15 cellular contexts compared by ENCODE assay signal in genomic region chr6:44084231-44085014, GRCh38. TPM values are rescaled to one million over a fixed set of nuclear protein-coding genes. Genes with fewer than 3 reads are reported as not detected.
DNase-seq lines count a peak whose midpoint lies in the region; ATAC-seq, FAIRE-seq and TF ChIP-seq lines count a peak whose summit lies in the region.
"Had no signal": no experiment of that assay in that cellular context is flagged by ENCODE, and none has a peak within 500 bp of the region (broad histone marks: within the 10 kb centered on the region; RNA-seq: fewer than 3 reads in every experiment).

No MANE protein-coding gene starts in this region.

- H3K4me3 Mint-ChIP-seq in CD14-positive monocyte (no peak overlapping the region), Calu3 (ENCODE audit: low read depth, unreplicated experiment) (no peak overlapping the region)
- H3K4me3 Mint-ChIP-seq: IgD-negative memory B cell, naive B cell had no signal

- no peaks in the 10 kb centered on the region for H3K9me1 ChIP-seq in K562 (ENCODE audit: control insufficient read depth, insufficient read depth, low read length)

- 58% methylated on average over 13 of the region's 13 CpGs for WGBS in K562 (ENCODE audit: insufficient coverage, low coverage, missing lambda C conversion rate)

- H3K4me2 ChIP-seq in K562 (ENCODE audit: insufficient read depth, low read length) = no peak overlapping the region; the same call in 1 of the 2 replicates

- H3K36me3 ChIP-seq in K562 (ENCODE audit: control insufficient read depth, insufficient read depth, low read length) (peaks cover 8% of the 10 kb centered on the region; the same call in 2 of the 3 replicates), right atrium auricular region (no peaks in the 10 kb centered on the region)

- H3K9ac ChIP-seq in K562 (ENCODE audit: insufficient read depth in 1 of 2, low read depth in 2 of 2, low read length in 2 of 2) = peak overlapping the region; percentile 7 to 85; a peak in 2 of 4 replicates

- CTCF ChIA-PET in K562 (lab: Yijun Ruan, JAX; ENCODE audit: low intra/inter-chr PET ratio) (no interaction called here), Calu3 (lab: Charles Lee) (interaction anchor here (0.5 to 0.7 kb wide), 7 partner anchors 35 to 1062 kb away, joined by 3 to 15 read pairs (median 3); no protein-coding TSS in a partner anchor)

- H3K9me3 ChIP-seq in K562 (replicated peaks; ENCODE audit: control insufficient read depth, insufficient read depth, low read depth, low read length) (no peaks in the 10 kb centered on the region), right atrium auricular region (no peaks in the 10 kb centered on the region)

- H3K27ac ChIP-seq in K562 (ENCODE audit: extremely low read depth, low read depth, low read length) (peak overlapping the region; percentile 14; the same call in 1 of the 3 replicates), right atrium auricular region (peak overlapping the region; percentile 58)
- H3K27ac ChIP-seq: C4-2B had no signal

- ATAC-seq in K562 = peak; percentile 70

- TF ChIP-seq RAD21 in K562 (CRISPR knock-in tag; conservative IDR thresholded peaks at IDR 0.05 in 1 of 2, IDR thresholded peaks at IDR 0.05 in 1 of 2) = no peak

- H3K9me3 Mint-ChIP-seq in CD14-positive monocyte (no peaks in the 10 kb centered on the region), Calu3 (ENCODE audit: low read depth, unreplicated experiment) (no peaks in the 10 kb centered on the region)
- H3K9me3 Mint-ChIP-seq: IgD-negative memory B cell, naive B cell had no signal

- TF ChIP-seq EP300 in K562 (IDR thresholded peaks at IDR 0.05; ENCODE audit: low read length) = no peak

- peaks cover 0 to 2% of the 10 kb centered on the region in 2 donors for H3K36me3 Mint-ChIP-seq in CD14-positive monocyte
- peaks cover 20% of the 10 kb centered on the region for H3K36me3 Mint-ChIP-seq in Calu3 (ENCODE audit: insufficient read depth, unreplicated experiment)
- H3K36me3 Mint-ChIP-seq: IgD-negative memory B cell, naive B cell had no signal

- DNase-seq in AG09309 (ENCODE audit: low read depth) (peak; percentile 53), HPDE6-E6E7 (ENCODE audit: extremely low spot score) (peak; percentile 68), K562 (ENCODE audit: extremely low read depth in 1 of 4, low spot score in 3 of 4) (peak in 2 of 4 experiments; percentile 52 to 61), right atrium auricular region (ENCODE audit: low spot score) (no peak), CD14-positive monocyte (ENCODE audit: low spot score) (no peak), Calu3 (no peak)
- no peak for DNase-seq in activated naive CD4-positive, alpha-beta T cell treated with anti-CD3 and anti-CD28 coated beads, Interleukin-2, amount 50 U/mL, for 16 hours
- DNase-seq in NK-92 treated with Interleukin-12 subunit alpha and Interleukin-12 subunit beta, amount 100 ng/mL, for 24 hours (lab: John Stamatoyannopoulos, UW) = no peak
- DNase-seq: naive B cell, NCI-H2107 had no signal

- no peak for TF ChIP-seq POLR2A in K562 (conservative IDR thresholded peaks at IDR 0.05)

- no peaks in the 10 kb centered on the region; a peak in 1 of 5 replicates for H3K27me3 ChIP-seq in K562 (ENCODE audit: control insufficient read depth in 2 of 2, insufficient read depth in 2 of 2, low read length in 2 of 2)
- no peaks in the 10 kb centered on the region for H3K27me3 ChIP-seq in right atrium auricular region

- no peak overlapping the region for H2AFZ ChIP-seq in K562 (ENCODE audit: low read depth, low read length)

- H3K27me3 Mint-ChIP-seq in CD14-positive monocyte (ENCODE audit: low read depth in 3 of 3) (peaks cover 0 to 7% (median 2%) of the 10 kb centered on the region in 3 donors), Calu3 (ENCODE audit: unreplicated experiment) (no peaks in the 10 kb centered on the region)
- H3K27me3 Mint-ChIP-seq: IgD-negative memory B cell had no signal

- TF ChIP-seq CTCF in AG09309 (IDR thresholded peaks at IDR 0.05; ENCODE audit: control insufficient read depth, insufficient read depth, low read depth, low read length, missing control alignments) = no peak
- no peak for TF ChIP-seq CTCF in K562 (IDR thresholded peaks at IDR 0.05 in 2 of 3, conservative IDR thresholded peaks at IDR 0.05 in 1 of 3; ENCODE audit: insufficient read depth in 2 of 3, low read depth in 1 of 3, low read length in 3 of 3)
- no peak for TF ChIP-seq CTCF in right atrium auricular region (IDR thresholded peaks at IDR 0.05)
- TF ChIP-seq CTCF in CD14-positive monocyte (IDR thresholded peaks at IDR 0.05) = no peak
- TF ChIP-seq CTCF in Calu3 (IDR thresholded peaks at IDR 0.05; ENCODE audit: unreplicated experiment) = no peak

- H3K79me2 ChIP-seq in K562 (ENCODE audit: control insufficient read depth, insufficient read depth, low read length) = no peaks in the 10 kb centered on the region

- intact Hi-C loops in K562 (cut with micrococcal nuclease) (no loop called here), CD14-positive monocyte (cut with micrococcal nuclease) (no loop called here), Calu3 (cut with micrococcal nuclease; ENCODE audit: unreplicated experiment) (no loop called here)

- in situ Hi-C loops in K562 (cut with MboI) = no loop called here

- BruUV-seq in K562 (replicated peaks; lab: Mats Ljungman, UMichigan) = no TSS peak
- no TSS peak for BruUV-seq in Calu3 (replicated peaks; lab: Mats Ljungman, UMichigan)

- peak; percentile 66 for FAIRE-seq in K562 (lab: Jason Lieb, UNC)
- FAIRE-seq: H54, TTC549, urothelium cell line had no signal

- H4K20me1 ChIP-seq in K562 (replicated peaks; ENCODE audit: control insufficient read depth, insufficient read depth, low read length) = no peaks in the 10 kb centered on the region

- H3K27ac Mint-ChIP-seq in CD14-positive monocyte (peak overlapping the region in 1 of 7 donors; percentile 50), Calu3 (ENCODE audit: unreplicated experiment) (no peak overlapping the region)
- H3K27ac Mint-ChIP-seq: IgD-negative memory B cell had no signal

- H3K4me3 ChIP-seq in AG09309 (ENCODE audit: control insufficient read depth, low read depth, low read length) (no peak overlapping the region), K562 (no peak overlapping the region), right atrium auricular region (no peak overlapping the region)

- H3K4me1 Mint-ChIP-seq in CD14-positive monocyte (no peaks in the 10 kb centered on the region), Calu3 (ENCODE audit: low read depth, unreplicated experiment) (peaks cover 10% of the 10 kb centered on the region)
- H3K4me1 Mint-ChIP-seq: IgD-negative memory B cell, naive B cell had no signal

- POLR2A ChIA-PET in K562 (lab: Yijun Ruan, JAX) = interaction anchor here (0.6 to 1.9 kb wide), 13 partner anchors 10 to 455 kb away, joined by 3 to 5 read pairs (median 3); partner anchors contain the start of gene GTPBP2

- H3K4me1 ChIP-seq in K562 (replicated peaks in 1 of 2; ENCODE audit: control insufficient read depth in 2 of 2, insufficient read depth in 2 of 2, low read length in 2 of 2) = peaks cover 9 to 12% of the 10 kb centered on the region in 2 experiments; a peak in 4 of 5 replicates
- peaks cover 0 to 17% of the 10 kb centered on the region in 2 donors for H3K4me1 ChIP-seq in right atrium auricular region

TF ChIP-seq in K562, 482 proteins besides CTCF, POLR2A, EP300 and RAD21 (continues in another document):
- no peak for TF ChIP-seq PRMT5 (CRISPR knock-in tag; IDR thresholded peaks at IDR 0.05)

RNA-seq across cellular contexts. Expression of gene MRPL14, which starts 42.8 kb away (rescaled TPM):
- total RNA-seq in K562 (2011; cell fraction: chromatin; rRNA removed; ENCODE audit: low replicate concordance) = 39.2 and 66.5 TPM in 2 replicates
- total RNA-seq in K562 (2011; cell fraction: nucleolus; rRNA removed) = 54.2 and 60.8 TPM in 2 replicates
- 55.7 and 67.6 TPM in 2 replicates for total RNA-seq in K562 (2011; cell fraction: nucleoplasm; rRNA removed)
- total RNA-seq in K562 (2014; rRNA removed) = 166 and 199 TPM in 2 replicates
- 97.5 and 126 TPM in 2 replicates for total RNA-seq in K562 (2014; rRNA removed; fragmentation: Illumina TruSeq; extraction: Trizol)
- total RNA-seq in K562 (2015; rRNA removed; fragmentation: Illumina TruSeq; extraction: Trizol) = 130 and 136 TPM in 2 replicates
- total RNA-seq in K562 (2021) = 143 and 149 TPM in 2 replicates
- 145 and 165 TPM in 2 replicates for polyA plus RNA-seq in K562 (2011; rRNA removed)
- 149 and 217 TPM in 2 replicates for polyA plus RNA-seq in K562 (2011; cell fraction: cytosol; rRNA removed)
- 68.7 and 82.6 TPM in 2 replicates for polyA plus RNA-seq in K562 (2011; cell fraction: nucleus; rRNA removed)
- polyA plus RNA-seq in K562 (2012) = 102 and 171 TPM in 2 replicates
- polyA plus RNA-seq in K562 (2014; fragmentation: Illumina TruSeq; extraction: Trizol) = 134 and 163 TPM in 2 replicates
- 100 to 1,000 TPM; 414 to 424 TPM for polyA plus RNA-seq in K562 (2014; fragmentation: Nextera tagmentation; extraction: Ambion mirVana)
- 195 and 240 TPM in 2 replicates for polyA plus RNA-seq in K562 (2014; rRNA removed)
- polyA minus RNA-seq in K562 (2011; rRNA and poly(A)+ RNA removed) = 39.8 and 41.8 TPM in 2 replicates
- 38.6 and 39.1 TPM in 2 replicates for polyA minus RNA-seq in K562 (2011; cell fraction: cytosol; rRNA and poly(A)+ RNA removed)
- 15.3 and 25.4 TPM in 2 replicates for polyA minus RNA-seq in K562 (2011; cell fraction: nucleus; rRNA and poly(A)+ RNA removed)
- 10 to 100 TPM; 44.1 to 45.9 TPM for total RNA-seq in right atrium auricular region
- polyA plus RNA-seq in CD14-positive monocyte = 10 to 100 TPM; 78.2 to 91.5 TPM
- total RNA-seq in Calu3 (2022) = 98.9 and 103 TPM in 2 replicates

RNA-seq across cellular contexts. Expression of gene TMEM63B, which starts 42.9 kb away (rescaled TPM):
- total RNA-seq in K562 (2011; cell fraction: chromatin; rRNA removed; ENCODE audit: low replicate concordance) = 125 and 274 TPM in 2 replicates
- 162 and 166 TPM in 2 replicates for total RNA-seq in K562 (2011; cell fraction: nucleolus; rRNA removed)
- 160 TPM in 2 replicates for total RNA-seq in K562 (2011; cell fraction: nucleoplasm; rRNA removed)
- total RNA-seq in K562 (2014; rRNA removed) = 12.6 and 22.5 TPM in 2 replicates
- total RNA-seq in K562 (2014; rRNA removed; fragmentation: Illumina TruSeq; extraction: Trizol) = 10.8 and 14.4 TPM in 2 replicates
- 14.0 and 14.3 TPM in 2 replicates for total RNA-seq in K562 (2015; rRNA removed; fragmentation: Illumina TruSeq; extraction: Trizol)
- total RNA-seq in K562 (2021) = 39.2 and 39.4 TPM in 2 replicates
- polyA plus RNA-seq in K562 (2011; rRNA removed) = 37.0 and 59.6 TPM in 2 replicates
- polyA plus RNA-seq in K562 (2011; cell fraction: cytosol; rRNA removed) = 69.9 and 86.4 TPM in 2 replicates
- 128 and 148 TPM in 2 replicates for polyA plus RNA-seq in K562 (2011; cell fraction: nucleus; rRNA removed)
- polyA plus RNA-seq in K562 (2012) = 27.9 and 28.7 TPM in 2 replicates
- polyA plus RNA-seq in K562 (2014; fragmentation: Illumina TruSeq; extraction: Trizol) = 32.5 and 35.7 TPM in 2 replicates
- under 1 TPM; 0.14 to 0.17 TPM for polyA plus RNA-seq in K562 (2014; fragmentation: Nextera tagmentation; extraction: Ambion mirVana)
- 26.8 and 31.0 TPM in 2 replicates for polyA plus RNA-seq in K562 (2014; rRNA removed)
- polyA minus RNA-seq in K562 (2011; rRNA and poly(A)+ RNA removed) = 52.7 and 68.9 TPM in 2 replicates
- polyA minus RNA-seq in K562 (2011; cell fraction: cytosol; rRNA and poly(A)+ RNA removed) = 35.2 and 46.9 TPM in 2 replicates
- polyA minus RNA-seq in K562 (2011; cell fraction: nucleus; rRNA and poly(A)+ RNA removed) = 25.6 and 33.4 TPM in 2 replicates
- 10 to 100 TPM; 29.2 to 37.1 TPM for total RNA-seq in right atrium auricular region
- polyA plus RNA-seq in CD14-positive monocyte = 1 to 10 TPM; 1.3 to 1.9 TPM
- 84.2 and 86.8 TPM in 2 replicates for total RNA-seq in Calu3 (2022)

Comparison
In these comparisons a context has a peak if more than half of its experiments do, and no peak if none do; other contexts are left out.
1. DNase-seq: peak in AG09309 (single experiment) and HPDE6-E6E7 (single experiment); none in right atrium auricular region (single experiment), activated naive CD4-positive, alpha-beta T cell treated with anti-CD3 and anti-CD28 coated beads, Interleukin-2, amount 50 U/mL, for 16 hours (single experiment), CD14-positive monocyte (single experiment), Calu3 (single experiment) and NK-92 treated with Interleukin-12 subunit alpha and Interleukin-12 subunit beta, amount 100 ng/mL, for 24 hours (single experiment).